ENCODE assay signal across 1 cellular context in the genomic region with DNA sequence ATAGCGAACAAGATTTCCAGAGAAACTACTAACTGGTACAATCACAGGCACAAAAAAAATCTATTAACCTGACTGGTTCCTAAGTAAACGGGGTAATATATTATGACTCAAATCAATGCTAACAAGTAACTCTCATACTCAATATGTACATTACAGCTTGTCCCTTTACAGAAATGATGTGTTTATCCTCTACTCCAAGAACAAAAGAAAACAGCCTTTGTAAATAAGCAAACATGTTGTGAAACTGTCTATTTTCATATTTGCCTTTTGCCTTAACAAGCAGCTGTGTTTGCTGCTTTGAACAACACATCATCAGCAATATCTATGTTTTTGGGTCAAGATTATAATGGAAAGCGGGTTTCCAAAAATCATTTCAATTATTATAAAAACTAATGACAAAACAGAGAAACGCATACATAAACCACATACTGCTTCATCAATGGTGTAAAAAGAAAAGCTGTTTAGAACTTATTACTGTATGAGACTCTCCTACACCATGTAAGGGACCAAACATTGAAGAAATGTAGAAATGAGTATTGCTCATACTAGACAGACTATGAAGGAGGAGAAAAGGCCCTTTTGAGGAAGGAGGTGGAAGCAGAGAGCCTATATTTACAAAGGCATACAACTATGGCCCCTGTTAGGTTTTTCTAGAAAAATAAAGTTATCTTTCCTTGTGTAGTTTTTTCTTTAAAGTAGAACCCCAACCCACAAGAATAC.
TF ChIP-seq lines count a peak whose summit lies in the region.

No MANE protein-coding gene starts in this region.

TF ChIP-seq in HepG2, 621 proteins besides CTCF, POLR2A, EP300 and RAD21 (continued from another document and continues in another):
- TF ChIP-seq GABPA (IDR thresholded peaks at IDR 0.05; ENCODE audit: low read depth, low read length) (no peak), GABPA (CRISPR knock-in tag; IDR thresholded peaks at IDR 0.05; ENCODE audit: low read depth) (no peak), ELF3 (CRISPR knock-in tag; IDR thresholded peaks at IDR 0.05) (0 out of 2 replicates have a peak, but pooled peaks have one; percentile 15), ZNF7 (CRISPR knock-in tag; IDR thresholded peaks at IDR 0.05) (no peak), JUND (CRISPR knock-in tag; IDR thresholded peaks at IDR 0.05) (no peak), MATR3 (CRISPR knock-in tag; IDR thresholded peaks at IDR 0.05) (no peak), HDAC1 (CRISPR knock-in tag; IDR thresholded peaks at IDR 0.05) (peak; percentile 25; the same call in 1 of the 2 replicates), ZNF589 (CRISPR knock-in tag; conservative IDR thresholded peaks at IDR 0.05) (no peak), KLF6 (CRISPR knock-in tag; IDR thresholded peaks at IDR 0.05) (0 out of 2 replicates have a peak, but pooled peaks have one; percentile 32), ZNF121 (CRISPR knock-in tag; IDR thresholded peaks at IDR 0.05) (no peak), FOXP1 (IDR thresholded peaks at IDR 0.05) (peak; percentile 96), FOXP1 (CRISPR knock-in tag; IDR thresholded peaks at IDR 0.05) (peak; percentile 99), ZNF614 (CRISPR knock-in tag; IDR thresholded peaks at IDR 0.05; ENCODE audit: borderline replicate concordance) (peak; percentile 21; the same call in 1 of the 2 replicates), MBNL3 (CRISPR knock-in tag; conservative IDR thresholded peaks at IDR 0.05) (no peak), ZNF138 (CRISPR knock-in tag; IDR thresholded peaks at IDR 0.05; ENCODE audit: low read depth) (no peak), CREM (IDR thresholded peaks at IDR 0.05) (peak; percentile 50), CREM (CRISPR knock-in tag; IDR thresholded peaks at IDR 0.05) (no peak), KLF16 (CRISPR knock-in tag; IDR thresholded peaks at IDR 0.05) (peak in 1 of 2 experiments; percentile 81; a peak in 2 of 4 replicates), ERF (CRISPR knock-in tag; IDR thresholded peaks at IDR 0.05) (no peak), FOXK1 (CRISPR knock-in tag; IDR thresholded peaks at IDR 0.05; ENCODE audit: borderline replicate concordance, low read depth) (peak; percentile 89), MED13 (CRISPR knock-in tag; IDR thresholded peaks at IDR 0.05) (no peak), TBL1XR1 (IDR thresholded peaks at IDR 0.05; ENCODE audit: borderline replicate concordance, low read length, partially characterized antibody) (peak; percentile 80), BCL6 (CRISPR knock-in tag; IDR thresholded peaks at IDR 0.05) (peak; percentile 77), SMYD3 (CRISPR knock-in tag; IDR thresholded peaks at IDR 0.05) (no peak), CEBPG (CRISPR knock-in tag; IDR thresholded peaks at IDR 0.05) (peak; percentile 34; the same call in 1 of the 2 replicates), GATA4 (IDR thresholded peaks at IDR 0.05; ENCODE audit: borderline replicate concordance, low read depth) (no peak), TBX3 (IDR thresholded peaks at IDR 0.05; ENCODE audit: borderline replicate concordance) (peak; percentile 96)
- TF ChIP-seq, protein P1, sequence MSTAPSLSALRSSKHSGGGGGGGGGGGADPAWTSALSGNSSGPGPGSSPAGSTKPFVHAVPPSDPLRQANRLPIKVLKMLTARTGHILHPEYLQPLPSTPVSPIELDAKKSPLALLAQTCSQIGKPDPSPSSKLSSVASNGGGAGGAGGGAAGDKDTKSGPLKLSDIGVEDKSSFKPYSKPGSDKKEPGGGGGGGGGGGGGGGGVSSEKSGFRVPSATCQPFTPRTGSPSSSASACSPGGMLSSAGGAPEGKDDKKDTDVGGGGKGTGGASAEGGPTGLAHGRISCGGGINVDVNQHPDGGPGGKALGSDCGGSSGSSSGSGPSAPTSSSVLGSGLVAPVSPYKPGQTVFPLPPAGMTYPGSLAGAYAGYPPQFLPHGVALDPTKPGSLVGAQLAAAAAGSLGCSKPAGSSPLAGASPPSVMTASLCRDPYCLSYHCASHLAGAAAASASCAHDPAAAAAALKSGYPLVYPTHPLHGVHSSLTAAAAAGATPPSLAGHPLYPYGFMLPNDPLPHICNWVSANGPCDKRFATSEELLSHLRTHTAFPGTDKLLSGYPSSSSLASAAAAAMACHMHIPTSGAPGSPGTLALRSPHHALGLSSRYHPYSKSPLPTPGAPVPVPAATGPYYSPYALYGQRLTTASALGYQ (CRISPR knock-in tag; IDR thresholded peaks at IDR 0.05) = no peak
- TF ChIP-seq, protein P2, sequence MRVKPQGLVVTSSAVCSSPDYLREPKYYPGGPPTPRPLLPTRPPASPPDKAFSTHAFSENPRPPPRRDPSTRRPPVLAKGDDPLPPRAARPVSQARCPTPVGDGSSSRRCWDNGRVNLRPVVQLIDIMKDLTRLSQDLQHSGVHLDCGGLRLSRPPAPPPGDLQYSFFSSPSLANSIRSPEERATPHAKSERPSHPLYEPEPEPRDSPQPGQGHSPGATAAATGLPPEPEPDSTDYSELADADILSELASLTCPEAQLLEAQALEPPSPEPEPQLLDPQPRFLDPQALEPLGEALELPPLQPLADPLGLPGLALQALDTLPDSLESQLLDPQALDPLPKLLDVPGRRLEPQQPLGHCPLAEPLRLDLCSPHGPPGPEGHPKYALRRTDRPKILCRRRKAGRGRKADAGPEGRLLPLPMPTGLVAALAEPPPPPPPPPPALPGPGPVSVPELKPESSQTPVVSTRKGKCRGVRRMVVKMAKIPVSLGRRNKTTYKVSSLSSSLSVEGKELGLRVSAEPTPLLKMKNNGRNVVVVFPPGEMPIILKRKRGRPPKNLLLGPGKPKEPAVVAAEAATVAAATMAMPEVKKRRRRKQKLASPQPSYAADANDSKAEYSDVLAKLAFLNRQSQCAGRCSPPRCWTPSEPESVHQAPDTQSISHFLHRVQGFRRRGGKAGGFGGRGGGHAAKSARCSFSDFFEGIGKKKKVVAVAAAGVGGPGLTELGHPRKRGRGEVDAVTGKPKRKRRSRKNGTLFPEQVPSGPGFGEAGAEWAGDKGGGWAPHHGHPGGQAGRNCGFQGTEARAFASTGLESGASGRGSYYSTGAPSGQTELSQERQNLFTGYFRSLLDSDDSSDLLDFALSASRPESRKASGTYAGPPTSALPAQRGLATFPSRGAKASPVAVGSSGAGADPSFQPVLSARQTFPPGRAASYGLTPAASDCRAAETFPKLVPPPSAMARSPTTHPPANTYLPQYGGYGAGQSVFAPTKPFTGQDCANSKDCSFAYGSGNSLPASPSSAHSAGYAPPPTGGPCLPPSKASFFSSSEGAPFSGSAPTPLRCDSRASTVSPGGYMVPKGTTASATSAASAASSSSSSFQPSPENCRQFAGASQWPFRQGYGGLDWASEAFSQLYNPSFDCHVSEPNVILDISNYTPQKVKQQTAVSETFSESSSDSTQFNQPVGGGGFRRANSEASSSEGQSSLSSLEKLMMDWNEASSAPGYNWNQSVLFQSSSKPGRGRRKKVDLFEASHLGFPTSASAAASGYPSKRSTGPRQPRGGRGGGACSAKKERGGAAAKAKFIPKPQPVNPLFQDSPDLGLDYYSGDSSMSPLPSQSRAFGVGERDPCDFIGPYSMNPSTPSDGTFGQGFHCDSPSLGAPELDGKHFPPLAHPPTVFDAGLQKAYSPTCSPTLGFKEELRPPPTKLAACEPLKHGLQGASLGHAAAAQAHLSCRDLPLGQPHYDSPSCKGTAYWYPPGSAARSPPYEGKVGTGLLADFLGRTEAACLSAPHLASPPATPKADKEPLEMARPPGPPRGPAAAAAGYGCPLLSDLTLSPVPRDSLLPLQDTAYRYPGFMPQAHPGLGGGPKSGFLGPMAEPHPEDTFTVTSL (CRISPR knock-in tag; IDR thresholded peaks at IDR 0.05; ENCODE audit: borderline replicate concordance) = peak; percentile 20; the same call in 1 of the 2 replicates
- TF ChIP-seq, protein P3, sequence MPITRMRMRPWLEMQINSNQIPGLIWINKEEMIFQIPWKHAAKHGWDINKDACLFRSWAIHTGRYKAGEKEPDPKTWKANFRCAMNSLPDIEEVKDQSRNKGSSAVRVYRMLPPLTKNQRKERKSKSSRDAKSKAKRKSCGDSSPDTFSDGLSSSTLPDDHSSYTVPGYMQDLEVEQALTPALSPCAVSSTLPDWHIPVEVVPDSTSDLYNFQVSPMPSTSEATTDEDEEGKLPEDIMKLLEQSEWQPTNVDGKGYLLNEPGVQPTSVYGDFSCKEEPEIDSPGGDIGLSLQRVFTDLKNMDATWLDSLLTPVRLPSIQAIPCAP (CRISPR knock-in tag; IDR thresholded peaks at IDR 0.05; ENCODE audit: low read depth) = no peak
- TF ChIP-seq, protein P4, sequence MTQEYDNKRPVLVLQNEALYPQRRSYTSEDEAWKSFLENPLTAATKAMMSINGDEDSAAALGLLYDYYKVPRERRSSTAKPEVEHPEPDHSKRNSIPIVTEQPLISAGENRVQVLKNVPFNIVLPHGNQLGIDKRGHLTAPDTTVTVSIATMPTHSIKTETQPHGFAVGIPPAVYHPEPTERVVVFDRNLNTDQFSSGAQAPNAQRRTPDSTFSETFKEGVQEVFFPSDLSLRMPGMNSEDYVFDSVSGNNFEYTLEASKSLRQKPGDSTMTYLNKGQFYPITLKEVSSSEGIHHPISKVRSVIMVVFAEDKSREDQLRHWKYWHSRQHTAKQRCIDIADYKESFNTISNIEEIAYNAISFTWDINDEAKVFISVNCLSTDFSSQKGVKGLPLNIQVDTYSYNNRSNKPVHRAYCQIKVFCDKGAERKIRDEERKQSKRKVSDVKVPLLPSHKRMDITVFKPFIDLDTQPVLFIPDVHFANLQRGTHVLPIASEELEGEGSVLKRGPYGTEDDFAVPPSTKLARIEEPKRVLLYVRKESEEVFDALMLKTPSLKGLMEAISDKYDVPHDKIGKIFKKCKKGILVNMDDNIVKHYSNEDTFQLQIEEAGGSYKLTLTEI (CRISPR knock-in tag; conservative IDR thresholded peaks at IDR 0.05) = no peak
- TF ChIP-seq, protein P5, sequence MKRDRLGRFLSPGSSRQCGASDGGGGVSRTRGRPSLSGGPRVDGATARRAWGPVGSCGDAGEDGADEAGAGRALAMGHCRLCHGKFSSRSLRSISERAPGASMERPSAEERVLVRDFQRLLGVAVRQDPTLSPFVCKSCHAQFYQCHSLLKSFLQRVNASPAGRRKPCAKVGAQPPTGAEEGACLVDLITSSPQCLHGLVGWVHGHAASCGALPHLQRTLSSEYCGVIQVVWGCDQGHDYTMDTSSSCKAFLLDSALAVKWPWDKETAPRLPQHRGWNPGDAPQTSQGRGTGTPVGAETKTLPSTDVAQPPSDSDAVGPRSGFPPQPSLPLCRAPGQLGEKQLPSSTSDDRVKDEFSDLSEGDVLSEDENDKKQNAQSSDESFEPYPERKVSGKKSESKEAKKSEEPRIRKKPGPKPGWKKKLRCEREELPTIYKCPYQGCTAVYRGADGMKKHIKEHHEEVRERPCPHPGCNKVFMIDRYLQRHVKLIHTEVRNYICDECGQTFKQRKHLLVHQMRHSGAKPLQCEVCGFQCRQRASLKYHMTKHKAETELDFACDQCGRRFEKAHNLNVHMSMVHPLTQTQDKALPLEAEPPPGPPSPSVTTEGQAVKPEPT (CRISPR knock-in tag; IDR thresholded peaks at IDR 0.05; ENCODE audit: low read depth) = no peak
- TF ChIP-seq, protein P6, sequence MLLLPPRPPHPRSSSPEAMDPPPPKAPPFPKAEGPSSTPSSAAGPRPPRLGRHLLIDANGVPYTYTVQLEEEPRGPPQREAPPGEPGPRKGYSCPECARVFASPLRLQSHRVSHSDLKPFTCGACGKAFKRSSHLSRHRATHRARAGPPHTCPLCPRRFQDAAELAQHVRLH (CRISPR knock-in tag; IDR thresholded peaks at IDR 0.05; ENCODE audit: borderline replicate concordance, low read depth) = no peak
- TF ChIP-seq, protein P7, sequence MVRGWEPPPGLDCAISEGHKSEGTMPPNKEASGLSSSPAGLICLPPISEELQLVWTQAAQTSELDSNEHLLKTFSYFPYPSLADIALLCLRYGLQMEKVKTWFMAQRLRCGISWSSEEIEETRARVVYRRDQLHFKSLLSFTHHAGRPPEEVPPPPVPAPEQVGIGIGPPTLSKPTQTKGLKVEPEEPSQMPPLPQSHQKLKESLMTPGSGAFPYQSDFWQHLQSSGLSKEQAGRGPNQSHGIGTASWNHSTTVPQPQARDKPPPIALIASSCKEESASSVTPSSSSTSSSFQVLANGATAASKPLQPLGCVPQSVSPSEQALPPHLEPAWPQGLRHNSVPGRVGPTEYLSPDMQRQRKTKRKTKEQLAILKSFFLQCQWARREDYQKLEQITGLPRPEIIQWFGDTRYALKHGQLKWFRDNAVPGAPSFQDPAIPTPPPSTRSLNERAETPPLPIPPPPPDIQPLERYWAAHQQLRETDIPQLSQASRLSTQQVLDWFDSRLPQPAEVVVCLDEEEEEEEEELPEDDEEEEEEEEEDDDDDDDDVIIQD (CRISPR knock-in tag; IDR thresholded peaks at IDR 0.05; ENCODE audit: low read depth) = peak; percentile 60; the same call in 1 of the 2 replicates
- TF ChIP-seq, protein P8, sequence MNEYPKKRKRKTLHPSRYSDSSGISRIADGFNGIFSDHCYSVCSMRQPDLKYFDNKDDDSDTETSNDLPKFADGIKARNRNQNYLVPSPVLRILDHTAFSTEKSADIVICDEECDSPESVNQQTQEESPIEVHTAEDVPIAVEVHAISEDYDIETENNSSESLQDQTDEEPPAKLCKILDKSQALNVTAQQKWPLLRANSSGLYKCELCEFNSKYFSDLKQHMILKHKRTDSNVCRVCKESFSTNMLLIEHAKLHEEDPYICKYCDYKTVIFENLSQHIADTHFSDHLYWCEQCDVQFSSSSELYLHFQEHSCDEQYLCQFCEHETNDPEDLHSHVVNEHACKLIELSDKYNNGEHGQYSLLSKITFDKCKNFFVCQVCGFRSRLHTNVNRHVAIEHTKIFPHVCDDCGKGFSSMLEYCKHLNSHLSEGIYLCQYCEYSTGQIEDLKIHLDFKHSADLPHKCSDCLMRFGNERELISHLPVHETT (CRISPR knock-in tag; conservative IDR thresholded peaks at IDR 0.05) = no peak
- TF ChIP-seq, protein P9, sequence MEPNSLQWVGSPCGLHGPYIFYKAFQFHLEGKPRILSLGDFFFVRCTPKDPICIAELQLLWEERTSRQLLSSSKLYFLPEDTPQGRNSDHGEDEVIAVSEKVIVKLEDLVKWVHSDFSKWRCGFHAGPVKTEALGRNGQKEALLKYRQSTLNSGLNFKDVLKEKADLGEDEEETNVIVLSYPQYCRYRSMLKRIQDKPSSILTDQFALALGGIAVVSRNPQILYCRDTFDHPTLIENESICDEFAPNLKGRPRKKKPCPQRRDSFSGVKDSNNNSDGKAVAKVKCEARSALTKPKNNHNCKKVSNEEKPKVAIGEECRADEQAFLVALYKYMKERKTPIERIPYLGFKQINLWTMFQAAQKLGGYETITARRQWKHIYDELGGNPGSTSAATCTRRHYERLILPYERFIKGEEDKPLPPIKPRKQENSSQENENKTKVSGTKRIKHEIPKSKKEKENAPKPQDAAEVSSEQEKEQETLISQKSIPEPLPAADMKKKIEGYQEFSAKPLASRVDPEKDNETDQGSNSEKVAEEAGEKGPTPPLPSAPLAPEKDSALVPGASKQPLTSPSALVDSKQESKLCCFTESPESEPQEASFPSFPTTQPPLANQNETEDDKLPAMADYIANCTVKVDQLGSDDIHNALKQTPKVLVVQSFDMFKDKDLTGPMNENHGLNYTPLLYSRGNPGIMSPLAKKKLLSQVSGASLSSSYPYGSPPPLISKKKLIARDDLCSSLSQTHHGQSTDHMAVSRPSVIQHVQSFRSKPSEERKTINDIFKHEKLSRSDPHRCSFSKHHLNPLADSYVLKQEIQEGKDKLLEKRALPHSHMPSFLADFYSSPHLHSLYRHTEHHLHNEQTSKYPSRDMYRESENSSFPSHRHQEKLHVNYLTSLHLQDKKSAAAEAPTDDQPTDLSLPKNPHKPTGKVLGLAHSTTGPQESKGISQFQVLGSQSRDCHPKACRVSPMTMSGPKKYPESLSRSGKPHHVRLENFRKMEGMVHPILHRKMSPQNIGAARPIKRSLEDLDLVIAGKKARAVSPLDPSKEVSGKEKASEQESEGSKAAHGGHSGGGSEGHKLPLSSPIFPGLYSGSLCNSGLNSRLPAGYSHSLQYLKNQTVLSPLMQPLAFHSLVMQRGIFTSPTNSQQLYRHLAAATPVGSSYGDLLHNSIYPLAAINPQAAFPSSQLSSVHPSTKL (CRISPR knock-in tag; IDR thresholded peaks at IDR 0.05) = peak; percentile 89
